Comparison of ENCODE assay signal across 9 cellular contexts in genomic region chr3:42880601-42881451, GRCh38. TPM values are rescaled to one million over a fixed set of nuclear protein-coding genes. Genes with fewer than 3 reads are reported as not detected.
DNase-seq lines count a peak whose midpoint lies in the region; ATAC-seq and TF ChIP-seq lines count a peak whose summit lies in the region.
"Had no signal": no experiment of that assay in that cellular context is flagged by ENCODE, and none has a peak within 500 bp of the region (broad histone marks: within the 10 kb centered on the region; RNA-seq: fewer than 3 reads in every experiment).

No MANE protein-coding gene starts in this region.

- peak overlapping the region; percentile 26 to 87 (median 71) for H3K27ac Mint-ChIP-seq in CD4-positive, alpha-beta memory T cell
- peak overlapping the region; percentile 81 for H3K27ac Mint-ChIP-seq in endodermal cell

- H3K4me3 Mint-ChIP-seq in CD4-positive, alpha-beta memory T cell = peak overlapping the region; percentile 77 to 89 (median 82)
- peak overlapping the region; percentile 56 for H3K4me3 Mint-ChIP-seq in endodermal cell

- H3K27me3 ChIP-seq in CD4-positive, alpha-beta memory T cell (ENCODE audit: insufficient read depth, low read length) = no peaks in the 10 kb centered on the region
- no peaks in the 10 kb centered on the region for H3K27me3 ChIP-seq in endodermal cell (ENCODE audit: control insufficient read depth, insufficient read depth, low read length, poor library complexity, severe bottlenecking)

- no peaks in the 10 kb centered on the region for H3K9me3 Mint-ChIP-seq in CD4-positive, alpha-beta memory T cell
- no peaks in the 10 kb centered on the region for H3K9me3 Mint-ChIP-seq in endodermal cell

- no peak overlapping the region for H3K9ac ChIP-seq in endodermal cell (ENCODE audit: extremely low read depth, low read length, poor library complexity, severe bottlenecking)

- peak overlapping the region in 1 of 2 donors; percentile 74 for H3K4me3 ChIP-seq in CD4-positive, alpha-beta memory T cell (ENCODE audit: low read length in 2 of 2)
- H3K4me3 ChIP-seq in endodermal cell (ENCODE audit: low read length) (peak overlapping the region; percentile 74), mesodermal cell (ENCODE audit: extremely low read depth, insufficient read depth, low read length, poor library complexity, severe bottlenecking) (peak overlapping the region; percentile 39)

- WGBS in endodermal cell (ENCODE audit: insufficient coverage in 1 of 2, insufficient read length in 1 of 2), 2 experiments = 27 to 41% methylated on average over 10 to 61 of the region's 61 CpGs
- 15 to 29% methylated on average over 28 to 48 of the region's 61 CpGs for WGBS in mesodermal cell (ENCODE audit: insufficient coverage in 2 of 2), 2 experiments

- DNase-seq in CD4-positive, alpha-beta memory T cell = peak; percentile 83 to 86 (median 85)
- peak; percentile 67 for DNase-seq in NCI-H82 treated with DMSO at 0.1 percent for 48 hours (lab: John Stamatoyannopoulos, UW; ENCODE audit: unreplicated experiment)
- DNase-seq in activated CD8-positive, alpha-beta memory T cell treated with anti-CD3 and anti-CD28 coated beads for 24 hours = peak; percentile 92
- peak; percentile 95 for DNase-seq in endodermal cell
- DNase-seq in stimulated activated CD8-positive, alpha-beta memory T cell treated with anti-CD3 and anti-CD28 coated beads, Interleukin-15, amount 100 ng/mL, for 1 hour (ENCODE audit: low read depth) = peak; percentile 70

- peaks cover 1 to 3% of the 10 kb centered on the region in 2 donors for H3K27me3 Mint-ChIP-seq in CD4-positive, alpha-beta memory T cell
- H3K27me3 Mint-ChIP-seq in endodermal cell (ENCODE audit: insufficient read depth) = peaks cover 3% of the 10 kb centered on the region

- POLR2A ChIA-PET in CD4-positive, alpha-beta memory T cell (lab: Charles Lee; ENCODE audit: partially characterized antibody) = interaction anchor here (0.8 to 1.4 kb wide), 5 partner anchors 48 to 101 kb away, joined by 3 to 4 read pairs (median 3); partner anchors contain the start of gene HIGD1A

- intact Hi-C loops in CD4-positive, alpha-beta memory T cell (cut with micrococcal nuclease) = loop anchor here (1.0 to 2.0 kb wide), 7 partner anchors 50 to 634 kb away; partner anchors contain the start of genes CCDC13 and HIGD1A

- no peaks in the 10 kb centered on the region for H3K9me3 ChIP-seq in CD4-positive, alpha-beta memory T cell (ENCODE audit: control insufficient read depth in 1 of 2, low read length in 2 of 2)
- H3K9me3 ChIP-seq in endodermal cell (ENCODE audit: control insufficient read depth, low read length) = no peaks in the 10 kb centered on the region
- H3K9me3 ChIP-seq in mesodermal cell (ENCODE audit: control insufficient read depth, low read length) = no peaks in the 10 kb centered on the region

- H3K36me3 ChIP-seq in CD4-positive, alpha-beta memory T cell (ENCODE audit: insufficient read depth, low read length) = no peaks in the 10 kb centered on the region
- H3K36me3 ChIP-seq in endodermal cell (ENCODE audit: control insufficient read depth, insufficient read depth, low read length) = no peaks in the 10 kb centered on the region
- no peaks in the 10 kb centered on the region for H3K36me3 ChIP-seq in mesodermal cell (ENCODE audit: control insufficient read depth, insufficient read depth, low read length)

- H3K4me1 Mint-ChIP-seq in CD4-positive, alpha-beta memory T cell = peaks cover 9 to 15% (median 12%) of the 10 kb centered on the region in 4 donors
- H3K4me1 Mint-ChIP-seq in endodermal cell = peaks cover 38% of the 10 kb centered on the region

- peak; percentile 96 for TF ChIP-seq CTCF in endodermal cell (conservative IDR thresholded peaks at IDR 0.05)

- CTCF ChIA-PET in CD4-positive, alpha-beta memory T cell (lab: Charles Lee; ENCODE audit: partially characterized antibody) = interaction anchor here (0.7 to 8.2 kb wide), 19 partner anchors 9 to 309 kb away, joined by 3 to 156 read pairs (median 4); no protein-coding TSS in a partner anchor

- peaks cover 11% of the 10 kb centered on the region for H3K4me1 ChIP-seq in CD4-positive, alpha-beta memory T cell (ENCODE audit: insufficient read depth, low read length)
- H3K4me1 ChIP-seq in endodermal cell (ENCODE audit: control insufficient read depth, insufficient read depth, low read length) (peaks cover 13% of the 10 kb centered on the region), mesodermal cell (ENCODE audit: control insufficient read depth, insufficient read depth, low read length, poor library complexity, severe bottlenecking) (no peaks in the 10 kb centered on the region)

- peak; percentile 99 for ATAC-seq in GM19395 (IDR thresholded peaks at IDR 0.05; ENCODE audit: unreplicated experiment)
- ATAC-seq in HG03521 (IDR thresholded peaks at IDR 0.05; ENCODE audit: unreplicated experiment) = peak; percentile 96

- no peaks in the 10 kb centered on the region for H3K36me3 Mint-ChIP-seq in CD4-positive, alpha-beta memory T cell
- no peaks in the 10 kb centered on the region for H3K36me3 Mint-ChIP-seq in endodermal cell (ENCODE audit: low read depth)

- H3K27ac ChIP-seq in CD4-positive, alpha-beta memory T cell (ENCODE audit: low read depth, low read length) = peak overlapping the region; percentile 56
- H3K27ac ChIP-seq in endodermal cell (ENCODE audit: low read depth, low read length) (no peak overlapping the region), mesodermal cell (ENCODE audit: low read depth, low read length, severe bottlenecking) (no peak overlapping the region)

RNA-seq across cellular contexts. Expression of gene CYP8B1, which starts 5.1 kb away (rescaled TPM):
- total RNA-seq in CD4-positive, alpha-beta memory T cell = not detected
- polyA plus RNA-seq in CD4-positive, alpha-beta memory T cell = not detected
- total RNA-seq in endodermal cell = not detected
- polyA plus RNA-seq in endodermal cell (2013, experiment 1 of 2) = not detected
- not detected for polyA plus RNA-seq in endodermal cell (2013, experiment 2 of 2)
- polyA plus RNA-seq in mesodermal cell (2013, experiment 1 of 2) = not detected
- polyA plus RNA-seq in mesodermal cell (2013, experiment 2 of 2) = not detected
- total RNA-seq: temporal lobe had no signal

RNA-seq across cellular contexts. Expression of gene ZNF662, which starts 25.1 kb away (rescaled TPM):
- total RNA-seq in CD4-positive, alpha-beta memory T cell = 1 to 10 TPM; 2.1 to 2.7 TPM
- under 1 TPM in 1 of 2 donors, not detected in 1; 0.07 TPM for polyA plus RNA-seq in CD4-positive, alpha-beta memory T cell
- 1 to 10 TPM in 1 of 2 donors, not detected in 1; 1.8 TPM for total RNA-seq in endodermal cell
- not detected for polyA plus RNA-seq in endodermal cell (2013, experiment 1 of 2)
- 0.08 TPM for polyA plus RNA-seq in endodermal cell (2013, experiment 2 of 2)
- not detected for polyA plus RNA-seq in mesodermal cell (2013, experiment 1 of 2)
- not detected for polyA plus RNA-seq in mesodermal cell (2013, experiment 2 of 2)
